16 cellular contexts compared by ENCODE assay signal in the genomic region with DNA sequence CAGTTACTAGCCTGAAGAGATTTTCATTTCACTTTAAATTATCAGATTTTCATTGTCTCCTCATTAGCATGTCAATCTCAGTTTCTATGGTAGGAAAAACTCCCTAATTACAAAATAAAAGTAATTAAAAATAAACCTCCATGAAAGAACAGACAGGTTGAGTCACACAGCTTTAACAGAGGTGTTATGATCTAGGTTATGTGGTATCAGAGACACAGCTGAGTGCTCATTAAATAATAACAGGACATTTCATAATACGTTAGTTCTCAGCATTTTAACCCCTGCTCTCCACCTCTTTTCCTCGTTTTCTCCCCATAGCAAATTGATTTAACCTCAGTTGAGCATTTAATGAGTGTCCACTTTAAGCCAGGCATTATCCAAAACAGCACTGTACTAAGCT. TPM values are rescaled to one million over a fixed set of nuclear protein-coding genes. Genes with fewer than 3 reads are reported as not detected.
"Had no signal": no experiment of that assay in that cellular context is flagged by ENCODE, and none has a peak within 500 bp of the region (broad histone marks: within the 10 kb centered on the region; RNA-seq: fewer than 3 reads in every experiment).

No MANE protein-coding gene starts in this region.

- H3K4me3 ChIP-seq: ovary, sigmoid colon, spleen, upper lobe of right lung had no signal

- H3K9me3 ChIP-seq: ovary, sigmoid colon, spleen, upper lobe of right lung had no signal

- H3K27me3 ChIP-seq: ovary, sigmoid colon, spleen, upper lobe of right lung had no signal

- DNase-seq: activated CD4-positive, alpha-beta T cell treated with anti-CD3 and anti-CD28 coated beads for 36 hours; activated CD4-positive, alpha-beta T cell treated with anti-CD3 and anti-CD28 coated beads, Interleukin-2, amount 50 U/mL, for 48 hours; activated gamma-delta T cell treated with Interleukin-2 at 50 U/mL for 16 hours; activated T-cell treated with anti-CD3 and anti-CD28 coated beads for 4 hours; effector CD4-positive, alpha-beta T cell; hypothalamus; left ventricle myocardium superior; naive thymus-derived CD4-positive, alpha-beta T cell; ovary; sigmoid colon; spleen; stimulated activated naive CD4-positive, alpha-beta T cell; T-cell; upper lobe of right lung had no signal

- ATAC-seq: activated CD4-positive, alpha-beta T cell treated with anti-CD3 and anti-CD28 coated beads for 36 hours; left ventricle myocardium superior; naive thymus-derived CD4-positive, alpha-beta T cell; T-cell; upper lobe of right lung had no signal

- H3K27ac ChIP-seq: ovary, spleen, upper lobe of right lung had no signal

- FAIRE-seq: bronchial epithelial cell had no signal

- H3K4me1 ChIP-seq: sigmoid colon, spleen, upper lobe of right lung had no signal

- H3K36me3 ChIP-seq: ovary, sigmoid colon, spleen, upper lobe of right lung had no signal

RNA-seq across cellular contexts. Expression of a gene that starts 21.9 kb away (rescaled TPM):
- total RNA-seq: activated T-helper 1 cell treated with anti-CD3 and anti-CD28 coated beads, Interleukin-12 subunit alpha, Interleukin-12 subunit beta, Interleukin-2, Interleukin-4 antibody, amounts not matched to agents 30 ng/mL and 10 ng/mL and 1 ng/mL, durations not matched to agents 14 hours and 24 hours and 36 hours had no signal
- polyA plus RNA-seq: naive thymus-derived CD4-positive, alpha-beta T cell had no signal
